Comparison of ENCODE assay signal across 9 cellular contexts in the genomic region with DNA sequence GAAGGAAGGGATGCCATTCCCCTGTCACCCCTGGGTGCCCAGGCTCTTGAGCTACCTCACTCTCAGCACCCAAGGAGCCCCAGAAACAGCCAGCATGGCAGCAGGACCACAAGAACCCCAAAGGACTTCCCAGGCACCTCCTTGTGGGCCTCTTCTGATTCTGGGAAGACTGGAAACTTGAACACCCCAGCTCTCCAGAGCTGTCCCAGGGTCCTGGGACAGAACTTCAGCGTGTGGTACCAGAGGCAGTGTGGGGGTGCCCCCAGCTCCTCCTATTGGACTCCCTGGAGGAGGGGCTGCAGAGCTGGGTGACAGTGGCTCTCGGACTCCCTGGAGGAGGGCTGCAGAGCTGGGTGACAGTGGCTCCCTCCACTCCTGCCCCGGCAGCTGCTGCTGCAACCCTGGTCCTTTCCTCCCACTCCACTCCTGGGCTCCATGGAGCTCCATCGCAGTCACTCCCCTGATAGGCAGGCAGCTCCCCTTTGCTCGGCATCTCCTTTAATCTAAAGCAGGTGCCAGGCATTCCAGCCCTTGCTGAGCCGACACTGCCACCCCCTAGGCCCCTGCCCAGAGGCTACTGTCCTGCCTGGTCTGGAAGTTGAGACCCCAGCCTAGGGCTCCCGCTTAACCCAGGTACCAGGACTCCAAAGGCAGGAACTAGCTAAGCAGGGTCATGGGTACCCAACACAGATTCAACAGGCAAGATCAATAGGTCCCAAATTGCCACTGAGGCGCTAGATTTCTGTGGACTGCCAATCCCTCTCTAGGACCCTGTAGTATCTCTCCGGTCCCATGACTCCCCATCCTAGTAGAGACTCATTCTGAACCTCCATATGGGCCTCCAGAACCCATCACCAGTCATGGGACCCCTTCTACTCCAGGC. TPM values are rescaled to one million over a fixed set of nuclear protein-coding genes. Genes with fewer than 3 reads are reported as not detected.
DNase-seq lines count a peak whose midpoint lies in the region; ATAC-seq and TF ChIP-seq lines count a peak whose summit lies in the region.
"Had no signal": no experiment of that assay in that cellular context is flagged by ENCODE, and none has a peak within 500 bp of the region (broad histone marks: within the 10 kb centered on the region; RNA-seq: fewer than 3 reads in every experiment).

No MANE protein-coding gene starts in this region.

- peak overlapping the region; percentile 98 for H3K27ac ChIP-seq in effector memory CD4-positive, alpha-beta T cell (ENCODE audit: insufficient read depth, low read length, poor library complexity, severe bottlenecking)

- no peaks in the 10 kb centered on the region for H3K9me3 ChIP-seq in MG63
- H3K9me3 ChIP-seq in effector memory CD4-positive, alpha-beta T cell (ENCODE audit: control insufficient read depth, low read length), result no peaks in the 10 kb centered on the region

- POLR2A ChIA-PET in AG04449 (lab: Yijun Ruan, JAX), result interaction anchor here (0.7 to 2.2 kb wide), 5 partner anchors 27 to 175 kb away, joined by 3 to 10 read pairs (median 3); a partner anchor contains a TSS
- POLR2A ChIA-PET in naive thymus-derived CD8-positive, alpha-beta T cell (lab: Charles Lee), result interaction anchor here (0.5 to 8.8 kb wide), 8 partner anchors 46 to 386 kb away, joined by 3 to 52 read pairs (median 6); no protein-coding TSS in a partner anchor

- ATAC-seq in naive thymus-derived CD8-positive, alpha-beta T cell, result no peak
- ATAC-seq in GM21390 (IDR thresholded peaks at IDR 0.05; ENCODE audit: unreplicated experiment), result no peak

- no peak for DNase-seq in AG04449 (ENCODE audit: low read depth, low spot score)
- no peak for DNase-seq in MG63
- no peak for DNase-seq in effector memory CD4-positive, alpha-beta T cell
- peak in 1 of 10 donors; percentile 9 for DNase-seq in naive thymus-derived CD8-positive, alpha-beta T cell
- DNase-seq in germinal center (ENCODE audit: low spot score), result no peak
- DNase-seq in SKM-1 treated with dmso at 0.1 percent for 144 hours (lab: John Stamatoyannopoulos, UW; ENCODE audit: unreplicated experiment), result no peak
- no peak for DNase-seq in A172 (ENCODE audit: low spot score)

- CTCF ChIA-PET in AG04449 (lab: Yijun Ruan, JAX), result interaction anchor here (0.9 to 1.3 kb wide), 3 partner anchors 16 to 130 kb away, joined by 3 read pairs; no protein-coding TSS in a partner anchor

- H3K4me1 Mint-ChIP-seq in naive thymus-derived CD8-positive, alpha-beta T cell, result peaks cover 44 to 75% (median 59%) of the 10 kb centered on the region in 4 donors

- H3K4me3 ChIP-seq in AG04449 (ENCODE audit: low read depth, low read length) (peak overlapping the region; percentile 100), MG63 (peak overlapping the region; percentile 81)
- peak overlapping the region; percentile 98 for H3K4me3 ChIP-seq in effector memory CD4-positive, alpha-beta T cell (ENCODE audit: insufficient read depth, low read depth, low read length, poor library complexity, severe bottlenecking)

- no peaks in the 10 kb centered on the region for H3K27me3 ChIP-seq in MG63
- H3K27me3 ChIP-seq in effector memory CD4-positive, alpha-beta T cell (replicated peaks; ENCODE audit: control insufficient read depth, insufficient read depth, low read length, poor library complexity, severe bottlenecking), result no peaks in the 10 kb centered on the region

- H3K36me3 Mint-ChIP-seq in naive thymus-derived CD8-positive, alpha-beta T cell, result peaks cover 11 to 27% (median 18%) of the 10 kb centered on the region in 3 donors

- H3K27ac Mint-ChIP-seq in naive thymus-derived CD8-positive, alpha-beta T cell, result peak overlapping the region; percentile 93 to 100 (median 96)

- peaks cover 0 to 2% (median 0%) of the 10 kb centered on the region in 9 donors for H3K9me3 Mint-ChIP-seq in naive thymus-derived CD8-positive, alpha-beta T cell

- peak overlapping the region; percentile 87 to 99 (median 96) for H3K4me3 Mint-ChIP-seq in naive thymus-derived CD8-positive, alpha-beta T cell

- no peak for TF ChIP-seq CTCF in AG04449 (IDR thresholded peaks at IDR 0.05; ENCODE audit: insufficient read depth, low read length, missing control alignments)

- H3K4me1 ChIP-seq in effector memory CD4-positive, alpha-beta T cell (ENCODE audit: control insufficient read depth, insufficient read depth, low read length, poor library complexity, severe bottlenecking), result peaks cover 66% of the 10 kb centered on the region

- H3K36me3 ChIP-seq in MG63, result peaks cover 15% of the 10 kb centered on the region
- H3K36me3 ChIP-seq in effector memory CD4-positive, alpha-beta T cell (ENCODE audit: control insufficient read depth, insufficient read depth, low read length), result peaks cover 6% of the 10 kb centered on the region

- peaks cover 0 to 2% (median 0%) of the 10 kb centered on the region in 5 donors for H3K27me3 Mint-ChIP-seq in naive thymus-derived CD8-positive, alpha-beta T cell

RNA-seq across cellular contexts. Expression of a gene that starts 2.7 kb away (rescaled TPM):
- total RNA-seq in MG63 (2014; rRNA removed; shearing (Covaris generic); ENCODE audit: low replicate concordance), result 1.8 and 2.3 TPM in 2 replicates
- total RNA-seq in naive thymus-derived CD8-positive, alpha-beta T cell, result 100 to 1,000 TPM; 283 TPM
- polyA plus RNA-seq in naive thymus-derived CD8-positive, alpha-beta T cell, result 1 to 10 TPM; 3.1 to 8.7 (median 4.3) TPM
- total RNA-seq in A172 (2014; rRNA removed; shearing (Covaris generic)), result 7.2 and 17.2 TPM in 2 replicates

RNA-seq across cellular contexts. Expression of a gene that starts 33.1 kb away (rescaled TPM):
- not detected in 2 replicates for total RNA-seq in MG63 (2014; rRNA removed; shearing (Covaris generic); ENCODE audit: low replicate concordance)
- total RNA-seq in naive thymus-derived CD8-positive, alpha-beta T cell, result under 1 TPM in 1 of 2 experiments, not detected in 1; 0.52 TPM
- polyA plus RNA-seq in naive thymus-derived CD8-positive, alpha-beta T cell, result under 1 TPM in 1 of 3 donors, not detected in 2; 0.22 TPM
- total RNA-seq in A172 (2014; rRNA removed; shearing (Covaris generic)), result not detected in 2 replicates
- total RNA-seq: dermis microvascular lymphatic vessel endothelial cell had no signal

RNA-seq across cellular contexts. Expression of a gene that starts 39.3 kb away (rescaled TPM):
- total RNA-seq in MG63 (2014; rRNA removed; shearing (Covaris generic); ENCODE audit: low replicate concordance), result not detected in 2 replicates
- total RNA-seq in naive thymus-derived CD8-positive, alpha-beta T cell, result 1 to 10 TPM; 3.2 to 3.5 TPM
- polyA plus RNA-seq in naive thymus-derived CD8-positive, alpha-beta T cell, result under 1 TPM; 0.17 to 0.63 (median 0.29) TPM
- total RNA-seq in A172 (2014; rRNA removed; shearing (Covaris generic)), result 0.02 TPM in 1 of 2 replicates, not detected in the other
- total RNA-seq: dermis microvascular lymphatic vessel endothelial cell had no signal

RNA-seq across cellular contexts. Expression of a gene that starts 48.6 kb away (rescaled TPM):
- total RNA-seq in MG63 (2014; rRNA removed; shearing (Covaris generic); ENCODE audit: low replicate concordance), result not detected in 2 replicates
- total RNA-seq in naive thymus-derived CD8-positive, alpha-beta T cell, result not detected
- polyA plus RNA-seq in naive thymus-derived CD8-positive, alpha-beta T cell, result not detected
- total RNA-seq in A172 (2014; rRNA removed; shearing (Covaris generic)), result not detected in 2 replicates
- total RNA-seq: dermis microvascular lymphatic vessel endothelial cell had no signal

Comparison
In these comparisons a context has a peak if more than half of its experiments do, and no peak if none do; other contexts are left out.
1. RNA of a gene that starts 2.7 kb away (total RNA-seq): 283 TPM in naive thymus-derived CD8-positive, alpha-beta T cell; 7.2 to 17.2 TPM in A172 and 1.8 to 2.3 TPM in MG63; every median in the first group is over 10 times any median in the second.
2. Peak in every context shown above with its lines, with median percentiles within 50 percentile points of each other: H3K4me3 ChIP-seq.